Comparison of ENCODE assay signal across 10 cellular contexts in the genomic region with DNA sequence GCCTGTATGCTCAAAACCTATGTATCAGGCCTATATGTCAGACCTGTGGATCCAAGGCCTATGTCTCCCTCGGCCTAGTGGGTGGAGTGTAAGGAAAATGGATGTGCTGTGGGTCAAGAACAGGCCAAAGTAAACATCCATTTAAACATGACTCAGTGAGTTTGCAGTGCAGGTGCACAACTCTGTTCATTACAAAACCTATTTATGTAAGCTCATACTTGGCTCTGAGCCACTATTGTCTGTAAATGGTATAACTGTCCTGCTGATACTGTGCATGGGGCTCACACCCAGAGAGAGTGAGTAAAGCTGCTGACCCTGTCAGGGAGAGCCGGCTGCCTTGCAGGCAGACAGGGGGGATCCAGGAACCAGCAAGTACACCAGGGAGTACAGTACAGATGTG.
DNase-seq lines count a peak whose midpoint lies in the region; TF ChIP-seq lines count a peak whose summit lies in the region.
"Had no signal": no experiment of that assay in that cellular context is flagged by ENCODE, and none has a peak within 500 bp of the region (broad histone marks: within the 10 kb centered on the region; RNA-seq: fewer than 3 reads in every experiment).

No MANE protein-coding gene starts in this region.

- no peak overlapping the region for H3K4me3 ChIP-seq in MM.1S (ENCODE audit: low read length)
- H3K4me3 ChIP-seq: spleen had no signal

- H3K9me3 Mint-ChIP-seq in mesothelial cell of epicardium, result peaks cover 6% of the 10 kb centered on the region
- no peaks in the 10 kb centered on the region for H3K9me3 Mint-ChIP-seq in activated T-helper 1 cell treated with anti-CD3 and anti-CD28 coated beads, Interleukin-12 subunit alpha, Interleukin-12 subunit beta, Interleukin-2, Interleukin-4 antibody, amounts not matched to agents 30 ng/mL and 10 ng/mL and 1 ng/mL, durations not matched to agents 14 hours and 24 hours and 36 hours

- H3K9me2 ChIP-seq in MM.1S (replicated peaks; ENCODE audit: insufficient read depth, low read length), result no peaks in the 10 kb centered on the region

- no peaks in the 10 kb centered on the region for H4K20me1 ChIP-seq in MM.1S (ENCODE audit: insufficient read depth, low read length)

- H3K4me2 ChIP-seq in MM.1S (ENCODE audit: low read depth, low read length), result no peak overlapping the region

- DNase-seq in Daoy (ENCODE audit: low read depth), result peak; percentile 69
- DNase-seq in NCI-H2029 treated with DMSO at 0.1 percent for 48 hours (lab: John Stamatoyannopoulos, UW), result peak; percentile 42
- peak; percentile 79 for DNase-seq in brain pericyte (ENCODE audit: low read depth, low spot score)
- no peak for DNase-seq in mesothelial cell of epicardium (ENCODE audit: low spot score in 2 of 2, unreplicated experiment in 2 of 2)
- no peak for DNase-seq in AG20443 (ENCODE audit: low spot score)
- no peak for DNase-seq in MM.1S
- DNase-seq in DMS114 treated with DMSO at 0.1 percent for 48 hours (lab: John Stamatoyannopoulos, UW; ENCODE audit: unreplicated experiment), result no peak
- DNase-seq in activated T-helper 1 cell treated with anti-CD3 and anti-CD28 coated beads, Interleukin-12 subunit alpha, Interleukin-12 subunit beta, Interleukin-2, Interleukin-4 antibody, amounts not matched to agents 30 ng/mL and 10 ng/mL and 1 ng/mL, durations not matched to agents 14 hours and 24 hours and 36 hours (ENCODE audit: low spot score), result no peak
- DNase-seq: naive B cell, spleen had no signal

- H3K4me1 Mint-ChIP-seq in mesothelial cell of epicardium, result peaks cover 18% of the 10 kb centered on the region
- no peaks in the 10 kb centered on the region for H3K4me1 Mint-ChIP-seq in activated T-helper 1 cell treated with anti-CD3 and anti-CD28 coated beads, Interleukin-12 subunit alpha, Interleukin-12 subunit beta, Interleukin-2, Interleukin-4 antibody, amounts not matched to agents 30 ng/mL and 10 ng/mL and 1 ng/mL, durations not matched to agents 14 hours and 24 hours and 36 hours (ENCODE audit: low read depth)
- H3K4me1 Mint-ChIP-seq: naive B cell had no signal

- TF ChIP-seq CTCF in mesothelial cell of epicardium (IDR thresholded peaks at IDR 0.05; ENCODE audit: unreplicated experiment), result no peak
- no peak for TF ChIP-seq CTCF in MM.1S (IDR thresholded peaks at IDR 0.05; ENCODE audit: low read length)

- no peaks in the 10 kb centered on the region for H3K27me3 ChIP-seq in MM.1S (replicated peaks; ENCODE audit: insufficient read depth, low read length)
- H3K27me3 ChIP-seq: spleen had no signal

- no peaks in the 10 kb centered on the region for H3K36me3 ChIP-seq in MM.1S (replicated peaks; ENCODE audit: insufficient read depth, low read length)
- H3K36me3 ChIP-seq: spleen had no signal

- no peaks in the 10 kb centered on the region for H3K9me3 ChIP-seq in MM.1S (replicated peaks; ENCODE audit: insufficient read depth, low read length)

- H3K27me3 Mint-ChIP-seq in mesothelial cell of epicardium (ENCODE audit: low read depth), result peaks cover 1% of the 10 kb centered on the region
- H3K27me3 Mint-ChIP-seq in activated T-helper 1 cell treated with anti-CD3 and anti-CD28 coated beads, Interleukin-12 subunit alpha, Interleukin-12 subunit beta, Interleukin-2, Interleukin-4 antibody, amounts not matched to agents 30 ng/mL and 10 ng/mL and 1 ng/mL, durations not matched to agents 14 hours and 24 hours and 36 hours (ENCODE audit: insufficient read depth), result peaks cover 2% of the 10 kb centered on the region
- H3K27me3 Mint-ChIP-seq: naive B cell had no signal

- H3K79me2 ChIP-seq in MM.1S (ENCODE audit: low read length), result no peaks in the 10 kb centered on the region

- H3K36me3 Mint-ChIP-seq in mesothelial cell of epicardium, result peaks cover 4% of the 10 kb centered on the region
- H3K36me3 Mint-ChIP-seq in activated T-helper 1 cell treated with anti-CD3 and anti-CD28 coated beads, Interleukin-12 subunit alpha, Interleukin-12 subunit beta, Interleukin-2, Interleukin-4 antibody, amounts not matched to agents 30 ng/mL and 10 ng/mL and 1 ng/mL, durations not matched to agents 14 hours and 24 hours and 36 hours (ENCODE audit: low read depth), result no peaks in the 10 kb centered on the region
- H3K36me3 Mint-ChIP-seq: naive B cell had no signal

- H3K27ac Mint-ChIP-seq in mesothelial cell of epicardium, result peak overlapping the region; percentile 32
- no peak overlapping the region for H3K27ac Mint-ChIP-seq in activated T-helper 1 cell treated with anti-CD3 and anti-CD28 coated beads, Interleukin-12 subunit alpha, Interleukin-12 subunit beta, Interleukin-2, Interleukin-4 antibody, amounts not matched to agents 30 ng/mL and 10 ng/mL and 1 ng/mL, durations not matched to agents 14 hours and 24 hours and 36 hours
- H3K27ac Mint-ChIP-seq: naive B cell had no signal

- H3K4me3 Mint-ChIP-seq in mesothelial cell of epicardium, result no peak overlapping the region
- no peak overlapping the region for H3K4me3 Mint-ChIP-seq in activated T-helper 1 cell treated with anti-CD3 and anti-CD28 coated beads, Interleukin-12 subunit alpha, Interleukin-12 subunit beta, Interleukin-2, Interleukin-4 antibody, amounts not matched to agents 30 ng/mL and 10 ng/mL and 1 ng/mL, durations not matched to agents 14 hours and 24 hours and 36 hours
- H3K4me3 Mint-ChIP-seq: naive B cell had no signal

- no peak overlapping the region for H3K27ac ChIP-seq in MM.1S (ENCODE audit: low read length)
- H3K27ac ChIP-seq: spleen had no signal

- no peaks in the 10 kb centered on the region for H3F3A ChIP-seq in MM.1S (ENCODE audit: insufficient read depth, low read length)

- H3K9ac ChIP-seq in MM.1S (ENCODE audit: low read length), result no peak overlapping the region

- no peak overlapping the region for H2AFZ ChIP-seq in MM.1S (ENCODE audit: low read length)

- intact Hi-C loops in activated T-helper 1 cell treated with anti-CD3 and anti-CD28 coated beads, Interleukin-12 subunit alpha, Interleukin-12 subunit beta, Interleukin-2, Interleukin-4 antibody, amounts not matched to agents 30 ng/mL and 10 ng/mL and 1 ng/mL, durations not matched to agents 14 hours and 24 hours and 36 hours (cut with micrococcal nuclease), result no loop called here

- H3K4me1 ChIP-seq in MM.1S (ENCODE audit: low read length), result no peaks in the 10 kb centered on the region
- H3K4me1 ChIP-seq: spleen had no signal

Comparison
In these comparisons a context has a peak if more than half of its experiments do, and no peak if none do; other contexts are left out.
1. DNase-seq: peak in Daoy (single experiment), NCI-H2029 treated with DMSO at 0.1 percent for 48 hours (single experiment) and brain pericyte (single experiment); none in mesothelial cell of epicardium (0 of 2), AG20443 (single experiment), MM.1S (single experiment), DMS114 treated with DMSO at 0.1 percent for 48 hours (single experiment) and activated T-helper 1 cell treated with anti-CD3 and anti-CD28 coated beads, Interleukin-12 subunit alpha, Interleukin-12 subunit beta, Interleukin-2, Interleukin-4 antibody, amounts not matched to agents 30 ng/mL and 10 ng/mL and 1 ng/mL, durations not matched to agents 14 hours and 24 hours and 36 hours (single experiment).